1 cellular context compared by ENCODE assay signal in the genomic region with DNA sequence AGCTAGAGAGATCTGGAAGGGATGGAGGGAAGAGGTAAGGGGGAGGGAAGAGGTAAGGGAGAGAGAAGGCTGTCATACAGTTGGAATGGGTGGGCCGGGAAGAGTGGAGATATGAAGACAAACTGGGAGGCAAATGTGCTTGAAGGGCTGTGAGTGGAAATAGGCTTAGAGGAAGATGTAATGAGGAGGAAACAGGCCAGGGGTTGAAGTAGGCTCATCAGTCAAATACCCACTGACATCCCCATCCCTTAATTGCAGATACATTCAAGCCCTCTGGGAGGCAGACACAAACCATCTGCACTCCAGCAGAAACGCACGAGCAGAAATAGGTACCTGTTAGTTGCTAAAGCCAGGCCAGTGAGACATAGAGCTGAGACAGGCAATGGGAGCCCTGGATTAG.
TF ChIP-seq lines count a peak whose summit lies in the region.

No MANE protein-coding gene starts in this region.

TF ChIP-seq in IMR-90, 13 proteins besides CTCF, POLR2A, EP300 and RAD21:
- TF ChIP-seq FOS (IDR thresholded peaks at IDR 0.05; ENCODE audit: low read depth, low read length) (no peak), RFX5 (IDR thresholded peaks at IDR 0.05; ENCODE audit: low read depth, low read length) (no peak), NFE2L2 (IDR thresholded peaks at IDR 0.05; ENCODE audit: low read depth, low read length) (no peak), CEBPB (IDR thresholded peaks at IDR 0.05; ENCODE audit: low read depth, low read length) (no peak), RCOR1 (IDR thresholded peaks at IDR 0.05; ENCODE audit: insufficient replicate concordance, low read length) (no peak), BHLHE40 (IDR thresholded peaks at IDR 0.05; ENCODE audit: low read depth, low read length) (no peak), CHD1 (IDR thresholded peaks at IDR 0.05; ENCODE audit: low read depth, low read length) (no peak), SMC3 (IDR thresholded peaks at IDR 0.05; ENCODE audit: low read depth, low read length) (no peak), MAZ (IDR thresholded peaks at IDR 0.05; ENCODE audit: borderline replicate concordance, low read depth, low read length) (no peak), MAFK (IDR thresholded peaks at IDR 0.05; ENCODE audit: low read depth, low read length) (no peak), MXI1 (IDR thresholded peaks at IDR 0.05; ENCODE audit: borderline replicate concordance, low read depth, low read length) (no peak)
- TF ChIP-seq, protein P1, sequence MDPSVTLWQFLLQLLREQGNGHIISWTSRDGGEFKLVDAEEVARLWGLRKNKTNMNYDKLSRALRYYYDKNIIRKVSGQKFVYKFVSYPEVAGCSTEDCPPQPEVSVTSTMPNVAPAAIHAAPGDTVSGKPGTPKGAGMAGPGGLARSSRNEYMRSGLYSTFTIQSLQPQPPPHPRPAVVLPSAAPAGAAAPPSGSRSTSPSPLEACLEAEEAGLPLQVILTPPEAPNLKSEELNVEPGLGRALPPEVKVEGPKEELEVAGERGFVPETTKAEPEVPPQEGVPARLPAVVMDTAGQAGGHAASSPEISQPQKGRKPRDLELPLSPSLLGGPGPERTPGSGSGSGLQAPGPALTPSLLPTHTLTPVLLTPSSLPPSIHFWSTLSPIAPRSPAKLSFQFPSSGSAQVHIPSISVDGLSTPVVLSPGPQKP (IDR thresholded peaks at IDR 0.05; ENCODE audit: borderline replicate concordance, low read depth, low read length) = no peak
- TF ChIP-seq, protein P2, sequence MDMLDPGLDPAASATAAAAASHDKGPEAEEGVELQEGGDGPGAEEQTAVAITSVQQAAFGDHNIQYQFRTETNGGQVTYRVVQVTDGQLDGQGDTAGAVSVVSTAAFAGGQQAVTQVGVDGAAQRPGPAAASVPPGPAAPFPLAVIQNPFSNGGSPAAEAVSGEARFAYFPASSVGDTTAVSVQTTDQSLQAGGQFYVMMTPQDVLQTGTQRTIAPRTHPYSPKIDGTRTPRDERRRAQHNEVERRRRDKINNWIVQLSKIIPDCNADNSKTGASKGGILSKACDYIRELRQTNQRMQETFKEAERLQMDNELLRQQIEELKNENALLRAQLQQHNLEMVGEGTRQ (IDR thresholded peaks at IDR 0.05; ENCODE audit: low read depth, low read length) = no peak
